1 cellular context compared by ENCODE assay signal in the genomic region with DNA sequence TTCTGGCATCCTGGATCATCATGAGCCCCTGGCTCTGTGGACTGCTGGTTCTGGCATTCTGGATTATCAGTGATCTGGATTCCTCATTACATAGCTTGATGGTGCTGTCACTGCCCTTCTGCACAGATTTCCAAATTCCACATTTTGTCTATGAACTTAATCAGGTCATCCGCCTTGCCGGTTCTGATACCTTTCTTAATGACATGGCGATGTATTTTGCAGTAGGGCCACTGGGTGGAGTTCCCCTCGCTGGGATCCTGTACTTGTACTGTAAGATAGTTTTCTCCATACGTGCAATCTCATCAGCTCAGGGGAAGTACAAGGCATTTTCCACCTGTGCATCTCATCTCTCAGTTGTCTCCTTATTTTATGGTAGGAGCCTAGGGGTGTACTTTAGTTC.
TF ChIP-seq lines count a peak whose summit lies in the region.

No MANE protein-coding gene starts in this region.

TF ChIP-seq in A549, 52 proteins besides CTCF, POLR2A, EP300 and RAD21 (continued from another document):
- TF ChIP-seq PBX3 (IDR thresholded peaks at IDR 0.05) (no peak), CHD2 (IDR thresholded peaks at IDR 0.05; ENCODE audit: low read length, partially characterized antibody) (no peak)
